ENCODE assay signal across 11 cellular contexts in the genomic region with DNA sequence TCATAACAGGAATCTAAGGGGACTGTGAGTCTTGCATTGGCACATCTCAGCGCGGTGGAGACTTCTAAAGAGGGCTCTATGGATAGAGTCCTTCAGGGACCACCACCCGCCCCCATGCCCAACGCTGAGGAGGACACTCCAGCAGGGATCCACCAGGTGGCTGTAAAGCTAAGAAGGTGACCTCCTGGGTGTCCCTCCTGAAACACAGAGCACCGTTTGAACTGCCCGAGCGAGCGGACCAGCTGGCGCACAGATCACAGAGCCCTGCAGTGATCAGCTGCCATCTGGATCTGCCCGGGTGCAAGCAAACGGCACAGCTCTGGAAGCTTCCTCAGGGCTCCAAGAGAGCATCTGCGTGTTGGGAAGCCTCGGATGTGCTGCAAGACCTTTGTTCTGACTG. TPM values are rescaled to one million over a fixed set of nuclear protein-coding genes. Genes with fewer than 3 reads are reported as not detected.
A peak's percentile ranks its signal among the peaks of the same experiment; 100 is the strongest.
DNase-seq lines count a peak whose midpoint lies in the region; ATAC-seq and TF ChIP-seq lines count a peak whose summit lies in the region.
"Had no signal": no experiment of that assay in that cellular context is flagged by ENCODE, and none has a peak within 500 bp of the region (broad histone marks: within the 10 kb centered on the region; RNA-seq: fewer than 3 reads in every experiment).

No MANE protein-coding gene starts in this region.

- peak; percentile 50 for ATAC-seq in SK-N-SH treated with all-trans-retinoic acid at 6 μM for 48 hours

- POLR2A ChIA-PET in activated CD4-positive, alpha-beta T cell treated with anti-CD3 and anti-CD28 coated beads, Interleukin-2, amount 10 ng/mL, durations not matched to agents 7 days and 5 days (lab: Charles Lee): no interaction called here

- no peaks in the 10 kb centered on the region for H3K27me3 Mint-ChIP-seq in activated CD4-positive, alpha-beta T cell treated with anti-CD3 and anti-CD28 coated beads, Interleukin-2, amount 10 ng/mL, durations not matched to agents 7 days and 5 days
- H3K27me3 Mint-ChIP-seq: activated CD8-positive, alpha-beta T cell treated with anti-CD3 and anti-CD28 coated beads for 36 hours; activated naive CD8-positive, alpha-beta T cell treated with anti-CD3 and anti-CD28 coated beads, Interleukin-2, amount 50 U/mL, for 24 hours had no signal

- no peak overlapping the region for H3K4me3 Mint-ChIP-seq in activated CD4-positive, alpha-beta T cell treated with anti-CD3 and anti-CD28 coated beads, Interleukin-2, amount 10 ng/mL, durations not matched to agents 7 days and 5 days
- H3K4me3 Mint-ChIP-seq: activated CD8-positive, alpha-beta T cell treated with anti-CD3 and anti-CD28 coated beads for 36 hours; activated naive CD8-positive, alpha-beta T cell treated with anti-CD3 and anti-CD28 coated beads, Interleukin-2, amount 50 U/mL, for 24 hours had no signal

- DNase-seq in NCI-H82 (lab: John Stamatoyannopoulos, UW) (peak; percentile 65), NCI-H82 treated with DMSO at 0.1 percent for 48 hours (lab: John Stamatoyannopoulos, UW; ENCODE audit: unreplicated experiment) (no peak), transverse colon (no peak), NCI-H748 treated with DMSO at 0.1 percent for 48 hours (lab: John Stamatoyannopoulos, UW) (no peak)
- no peak for DNase-seq in activated T-cell treated with anti-CD3 and anti-CD28 coated beads, Interleukin-2, amount 50 U/mL, for 1 hour
- DNase-seq in activated CD4-positive, alpha-beta T cell treated with anti-CD3 and anti-CD28 coated beads, Interleukin-2, amount 10 ng/mL, durations not matched to agents 7 days and 5 days: no peak

- TF ChIP-seq CTCF in transverse colon (IDR thresholded peaks at IDR 0.05): no peak

- TF ChIP-seq POLR2A in transverse colon (IDR thresholded peaks at IDR 0.05): no peak

- WGBS in transverse colon (ENCODE audit: low coverage in 1 of 2), 2 donors: 85 to 100% methylated on average over 1 to 13 of the region's 13 CpGs

- TF ChIP-seq EP300 in transverse colon (IDR thresholded peaks at IDR 0.05; ENCODE audit: low read depth): no peak

- H3K27ac ChIP-seq in layer of hippocampus (ENCODE audit: low read depth, low read length) (peak overlapping the region; percentile 36), transverse colon (peak overlapping the region; percentile 49 to 71 (median 56))

- CTCF ChIA-PET in activated CD4-positive, alpha-beta T cell treated with anti-CD3 and anti-CD28 coated beads, Interleukin-2, amount 10 ng/mL, durations not matched to agents 7 days and 5 days (lab: Charles Lee): interaction anchor here (0.6 to 1.7 kb wide), 5 partner anchors 11 to 411 kb away, joined by 3 to 9 read pairs (median 3); no protein-coding TSS in a partner anchor

- peaks cover under 1% of the 10 kb centered on the region for H3K9me3 Mint-ChIP-seq in activated CD4-positive, alpha-beta T cell treated with anti-CD3 and anti-CD28 coated beads, Interleukin-2, amount 10 ng/mL, durations not matched to agents 7 days and 5 days
- H3K9me3 Mint-ChIP-seq: activated CD8-positive, alpha-beta T cell treated with anti-CD3 and anti-CD28 coated beads for 36 hours; activated naive CD8-positive, alpha-beta T cell treated with anti-CD3 and anti-CD28 coated beads, Interleukin-2, amount 50 U/mL, for 24 hours had no signal

- H3K4me1 Mint-ChIP-seq in activated CD4-positive, alpha-beta T cell treated with anti-CD3 and anti-CD28 coated beads, Interleukin-2, amount 10 ng/mL, durations not matched to agents 7 days and 5 days: peaks cover 31% of the 10 kb centered on the region

- H3K27me3 ChIP-seq in layer of hippocampus (ENCODE audit: control insufficient read depth, insufficient read depth, low read length) (no peaks in the 10 kb centered on the region), transverse colon (no peaks in the 10 kb centered on the region)
- H3K27me3 ChIP-seq: testis had no signal

- no peaks in the 10 kb centered on the region for H3K36me3 ChIP-seq in transverse colon

- H3K36me3 Mint-ChIP-seq in activated CD4-positive, alpha-beta T cell treated with anti-CD3 and anti-CD28 coated beads, Interleukin-2, amount 10 ng/mL, durations not matched to agents 7 days and 5 days (ENCODE audit: low read depth): peaks cover under 1% of the 10 kb centered on the region

- no peaks in the 10 kb centered on the region for H3K9me3 ChIP-seq in transverse colon
- H3K9me3 ChIP-seq: testis had no signal

- H3K27ac Mint-ChIP-seq in activated CD4-positive, alpha-beta T cell treated with anti-CD3 and anti-CD28 coated beads, Interleukin-2, amount 10 ng/mL, durations not matched to agents 7 days and 5 days: no peak overlapping the region

- no peak overlapping the region for H3K4me3 ChIP-seq in transverse colon
- H3K4me3 ChIP-seq: testis had no signal

- intact Hi-C loops in transverse colon (cut with DNase I; ENCODE audit: low total_unique reads): no loop called here

- peaks cover 5 to 40% (median 21%) of the 10 kb centered on the region in 4 donors for H3K4me1 ChIP-seq in transverse colon
- H3K4me1 ChIP-seq: testis had no signal

- in situ Hi-C loops in transverse colon (cut with MboI; ENCODE audit: low pct_ligation_motif_present in 1 of 4, low pct_unique_long_range_greater_than_20kb in 1 of 4, low sequenced_read_pairs in 3 of 4): no loop called here

TF ChIP-seq in SK-N-SH treated with all-trans-retinoic acid at 6 μM for 48 hours, 23 proteins besides CTCF, POLR2A, EP300 and RAD21 (continues in another document):
- no peak for TF ChIP-seq BACH2 (CRISPR knock-in tag; IDR thresholded peaks at IDR 0.05; ENCODE audit: borderline replicate concordance)
- TF ChIP-seq TOX (CRISPR knock-in tag; IDR thresholded peaks at IDR 0.05; ENCODE audit: borderline replicate concordance): no peak
- TF ChIP-seq ISL1 (CRISPR knock-in tag; IDR thresholded peaks at IDR 0.05): no peak
- TF ChIP-seq ESRRG (CRISPR knock-in tag; IDR thresholded peaks at IDR 0.05): no peak
- TF ChIP-seq OSR1 (CRISPR knock-in tag; IDR thresholded peaks at IDR 0.05): no peak
- no peak for TF ChIP-seq ZC3H10 (CRISPR knock-in tag; IDR thresholded peaks at IDR 0.05)
- TF ChIP-seq, protein P1, sequence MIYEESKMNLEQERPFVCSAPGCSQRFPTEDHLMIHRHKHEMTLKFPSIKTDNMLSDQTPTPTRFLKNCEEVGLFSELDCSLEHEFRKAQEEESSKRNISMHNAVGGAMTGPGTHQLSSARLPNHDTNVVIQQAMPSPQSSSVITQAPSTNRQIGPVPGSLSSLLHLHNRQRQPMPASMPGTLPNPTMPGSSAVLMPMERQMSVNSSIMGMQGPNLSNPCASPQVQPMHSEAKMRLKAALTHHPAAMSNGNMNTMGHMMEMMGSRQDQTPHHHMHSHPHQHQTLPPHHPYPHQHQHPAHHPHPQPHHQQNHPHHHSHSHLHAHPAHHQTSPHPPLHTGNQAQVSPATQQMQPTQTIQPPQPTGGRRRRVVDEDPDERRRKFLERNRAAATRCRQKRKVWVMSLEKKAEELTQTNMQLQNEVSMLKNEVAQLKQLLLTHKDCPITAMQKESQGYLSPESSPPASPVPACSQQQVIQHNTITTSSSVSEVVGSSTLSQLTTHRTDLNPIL (CRISPR knock-in tag; IDR thresholded peaks at IDR 0.05; ENCODE audit: low read depth): no peak
- no peak; the same call in 1 of the 2 replicates for TF ChIP-seq TSHZ2 (CRISPR knock-in tag; IDR thresholded peaks at IDR 0.05)
- TF ChIP-seq CSDC2 (CRISPR knock-in tag; IDR thresholded peaks at IDR 0.05): no peak
- TF ChIP-seq TCF4 (CRISPR knock-in tag; IDR thresholded peaks at IDR 0.05; ENCODE audit: borderline replicate concordance): no peak; the same call in 1 of the 2 replicates
- TF ChIP-seq SNAI2 (CRISPR knock-in tag; IDR thresholded peaks at IDR 0.05): no peak
- TF ChIP-seq PATZ1 (CRISPR knock-in tag; IDR thresholded peaks at IDR 0.05; ENCODE audit: borderline replicate concordance): no peak
- no peak for TF ChIP-seq RARB (CRISPR knock-in tag; IDR thresholded peaks at IDR 0.05)
- no peak for TF ChIP-seq GLIS3 (CRISPR knock-in tag; IDR thresholded peaks at IDR 0.05)

RNA-seq across cellular contexts. Expression of gene LYST, which starts 51.3 kb away (rescaled TPM):
- total RNA-seq in transverse colon: 10 to 100 TPM; 22.8 to 46.7 (median 32.1) TPM
- 10 to 100 TPM; 24.7 to 26.8 TPM for total RNA-seq in activated CD4-positive, alpha-beta T cell treated with anti-CD3 and anti-CD28 coated beads, Interleukin-2, amount 10 ng/mL, durations not matched to agents 7 days and 5 days
